ENCODE assay signal across 17 cellular contexts in genomic region chr18:28504100-28504499, GRCh38.
DNase-seq lines count a peak whose midpoint lies in the region; ATAC-seq, FAIRE-seq and TF ChIP-seq lines count a peak whose summit lies in the region.
"Had no signal": no experiment of that assay in that cellular context is flagged by ENCODE, and none has a peak within 500 bp of the region (broad histone marks: within the 10 kb centered on the region; RNA-seq: fewer than 3 reads in every experiment).

No MANE protein-coding gene starts in this region.

- no peaks in the 10 kb centered on the region for H3K79me2 ChIP-seq in mammary epithelial cell (ENCODE audit: insufficient read depth, low read length)
- no peaks in the 10 kb centered on the region for H3K79me2 ChIP-seq in H1 (ENCODE audit: control insufficient read depth in 1 of 2, insufficient read depth in 2 of 2, low read length in 2 of 2)

- no peaks in the 10 kb centered on the region for H3K9me3 Mint-ChIP-seq in HFFc6
- H3K9me3 Mint-ChIP-seq in activated CD4-positive, alpha-beta memory T cell treated with anti-CD3 and anti-CD28 coated beads, Interleukin-2, amount 10 ng/mL, durations not matched to agents 7 days and 5 days: peaks cover 3% of the 10 kb centered on the region
- H3K9me3 Mint-ChIP-seq in naive thymus-derived CD8-positive, alpha-beta T cell: peaks cover 0 to 10% (median 5%) of the 10 kb centered on the region in 9 donors
- H3K9me3 Mint-ChIP-seq: H9 had no signal

- H3K9me3 ChIP-seq in mammary epithelial cell (replicated peaks; ENCODE audit: insufficient read depth, low read length): no peaks in the 10 kb centered on the region
- H3K9me3 ChIP-seq in breast epithelium: no peaks in the 10 kb centered on the region
- no peaks in the 10 kb centered on the region for H3K9me3 ChIP-seq in H1 (ENCODE audit: insufficient read depth in 2 of 2, low read depth in 1 of 2, low read length in 1 of 2)

- no peak overlapping the region for H3K18ac ChIP-seq in H1 (ENCODE audit: extremely low read depth, low read length)

- TF ChIP-seq EP300 in H1 (IDR thresholded peaks at IDR 0.05; ENCODE audit: borderline replicate concordance in 1 of 2, low read depth in 2 of 2, low read length in 2 of 2): no peak

- TF ChIP-seq CTCF in mammary epithelial cell (conservative IDR thresholded peaks at IDR 0.05 in 1 of 2, IDR thresholded peaks at IDR 0.05 in 1 of 2; ENCODE audit: extremely low read depth in 1 of 2, insufficient read depth in 1 of 2, low read depth in 1 of 2, low read length in 2 of 2): no peak
- no peak for TF ChIP-seq CTCF in breast epithelium (IDR thresholded peaks at IDR 0.05)
- TF ChIP-seq CTCF in HFFc6 (IDR thresholded peaks at IDR 0.05): no peak
- no peak for TF ChIP-seq CTCF in H1 (IDR thresholded peaks at IDR 0.05; ENCODE audit: control extremely low read depth in 1 of 3, insufficient read depth in 1 of 3, low read depth in 1 of 3, low read length in 3 of 3)
- no peak for TF ChIP-seq CTCF in brain microvascular endothelial cell (IDR thresholded peaks at IDR 0.05; ENCODE audit: low read depth, low read length, missing control alignments)

- H3K4me2 ChIP-seq in mammary epithelial cell (ENCODE audit: insufficient read depth, low read depth, low read length) (no peak overlapping the region), H1 (ENCODE audit: insufficient read depth in 1 of 2, low read depth in 2 of 2, low read length in 2 of 2) (no peak overlapping the region)

- H3K23ac ChIP-seq in H1 (ENCODE audit: insufficient read length): no peak overlapping the region

- H3K27me3 Mint-ChIP-seq in HFFc6 (ENCODE audit: insufficient read depth): no peaks in the 10 kb centered on the region
- no peaks in the 10 kb centered on the region for H3K27me3 Mint-ChIP-seq in activated CD4-positive, alpha-beta memory T cell treated with anti-CD3 and anti-CD28 coated beads, Interleukin-2, amount 10 ng/mL, durations not matched to agents 7 days and 5 days
- H3K27me3 Mint-ChIP-seq in naive thymus-derived CD8-positive, alpha-beta T cell: no peaks in the 10 kb centered on the region
- H3K27me3 Mint-ChIP-seq: IgD-negative memory B cell had no signal

- peak overlapping the region; percentile 2; the same call in 1 of the 2 replicates for H3K4me3 Mint-ChIP-seq in HFFc6
- no peak overlapping the region for H3K4me3 Mint-ChIP-seq in activated CD4-positive, alpha-beta memory T cell treated with anti-CD3 and anti-CD28 coated beads, Interleukin-2, amount 10 ng/mL, durations not matched to agents 7 days and 5 days
- no peak overlapping the region for H3K4me3 Mint-ChIP-seq in naive thymus-derived CD8-positive, alpha-beta T cell
- H3K4me3 Mint-ChIP-seq: CD14-positive monocyte; CD8-positive, alpha-beta T cell; H9 had no signal

- TF ChIP-seq POLR2A in breast epithelium (IDR thresholded peaks at IDR 0.05): no peak
- no peak for TF ChIP-seq POLR2A in H1 (IDR thresholded peaks at IDR 0.05; ENCODE audit: control extremely low read depth in 1 of 2, low read depth in 2 of 2, low read length in 2 of 2)

- H4K5ac ChIP-seq in H1 (ENCODE audit: insufficient read length, low read depth, low read length): no peak overlapping the region

- BruUV-seq in mammary epithelial cell (replicated peaks; lab: Mats Ljungman, UMichigan): no TSS peak

- H2BK20ac ChIP-seq in H1 (ENCODE audit: low read length): no peak overlapping the region

- H3K79me1 ChIP-seq in H1 (ENCODE audit: low read depth, low read length): no peaks in the 10 kb centered on the region

- no peak overlapping the region for H2BK15ac ChIP-seq in H1 (ENCODE audit: low read length)

- H3K36me3 ChIP-seq in mammary epithelial cell (ENCODE audit: insufficient read depth, low read length): no peaks in the 10 kb centered on the region
- H3K36me3 ChIP-seq in breast epithelium: no peaks in the 10 kb centered on the region
- no peaks in the 10 kb centered on the region for H3K36me3 ChIP-seq in H1 (ENCODE audit: control insufficient read depth in 2 of 4, insufficient read depth in 4 of 4, low read length in 3 of 4)
- no peaks in the 10 kb centered on the region for H3K36me3 ChIP-seq in brain microvascular endothelial cell (replicated peaks)

- H3K27ac Mint-ChIP-seq in HFFc6: peak overlapping the region; percentile 0; the same call in 1 of the 2 replicates
- no peak overlapping the region for H3K27ac Mint-ChIP-seq in activated CD4-positive, alpha-beta memory T cell treated with anti-CD3 and anti-CD28 coated beads, Interleukin-2, amount 10 ng/mL, durations not matched to agents 7 days and 5 days
- H3K27ac Mint-ChIP-seq in naive thymus-derived CD8-positive, alpha-beta T cell: no peak overlapping the region
- H3K27ac Mint-ChIP-seq: CD14-positive monocyte; CD8-positive, alpha-beta T cell; H9 had no signal

- no peak overlapping the region for H3K56ac ChIP-seq in H1 (replicated peaks; ENCODE audit: insufficient read length, low read depth, low read length)

- DNase-seq in mammary epithelial cell: peak; percentile 8
- no peak for DNase-seq in breast epithelium (ENCODE audit: low spot score in 2 of 2)
- DNase-seq in HFFc6: no peak
- DNase-seq in H1 (ENCODE audit: low read depth in 1 of 2, low spot score in 2 of 2): no peak
- no peak for DNase-seq in activated CD4-positive, alpha-beta memory T cell treated with anti-CD3 and anti-CD28 coated beads, Interleukin-2, amount 10 ng/mL, durations not matched to agents 7 days and 5 days
- no peak for DNase-seq in brain microvascular endothelial cell
- DNase-seq in OCI-M2 (lab: John Stamatoyannopoulos, UW; ENCODE audit: unreplicated experiment): no peak
- DNase-seq in naive thymus-derived CD8-positive, alpha-beta T cell: no peak
- DNase-seq: CD8-positive, alpha-beta T cell; COR-L47; GDM1; H9 had no signal

- ATAC-seq in naive thymus-derived CD8-positive, alpha-beta T cell: no peak
- ATAC-seq: CD8-positive, alpha-beta T cell had no signal

- CTCF ChIA-PET in mammary epithelial cell (lab: Charles Lee; ENCODE audit: low non-redundant PET): no interaction called here
- CTCF ChIA-PET in H1 (lab: Charles Lee; ENCODE audit: partially characterized antibody): no interaction called here
- CTCF ChIA-PET in activated CD4-positive, alpha-beta memory T cell treated with anti-CD3 and anti-CD28 coated beads, Interleukin-2, amount 10 ng/mL, durations not matched to agents 7 days and 5 days (lab: Charles Lee): no interaction called here

- H2BK12ac ChIP-seq in H1 (ENCODE audit: low read depth, low read length): no peak overlapping the region

- no peak overlapping the region for H2BK120ac ChIP-seq in H1 (replicated peaks; ENCODE audit: low read depth, low read length)

- no peak overlapping the region for H2AK5ac ChIP-seq in H1 (ENCODE audit: low read depth, low read length)

- intact Hi-C loops in mammary epithelial cell (cut with micrococcal nuclease): no loop called here
- intact Hi-C loops in breast epithelium (cut with DNase I; ENCODE audit: low total_unique reads): no loop called here

- H3K36me3 Mint-ChIP-seq in HFFc6 (ENCODE audit: low read depth): no peaks in the 10 kb centered on the region
- H3K36me3 Mint-ChIP-seq in activated CD4-positive, alpha-beta memory T cell treated with anti-CD3 and anti-CD28 coated beads, Interleukin-2, amount 10 ng/mL, durations not matched to agents 7 days and 5 days (ENCODE audit: low read depth): no peaks in the 10 kb centered on the region
- no peaks in the 10 kb centered on the region for H3K36me3 Mint-ChIP-seq in naive thymus-derived CD8-positive, alpha-beta T cell
- H3K36me3 Mint-ChIP-seq: CD14-positive monocyte; CD8-positive, alpha-beta T cell; IgD-negative memory B cell had no signal

- 62% methylated on average over 4 of the region's 4 CpGs for WGBS in mammary epithelial cell (ENCODE audit: low coverage, missing lambda C conversion rate)
- WGBS in H1 (ENCODE audit: extremely low coverage in 1 of 2, insufficient coverage in 1 of 2, insufficient read length in 1 of 2, insufficient replicate concordance in 2 of 2, low coverage in 1 of 2, low lambda C conversion rate in 2 of 2, missing lambda C conversion rate in 1 of 2), 2 experiments: 96% methylated on average over 4 of the region's 4 CpGs; no CpG with 5 or more reads in 1 of the 2 experiments

- no peak overlapping the region for H3K4me3 ChIP-seq in mammary epithelial cell (replicated peaks in 1 of 3; ENCODE audit: insufficient read depth in 1 of 3, low read depth in 2 of 3, low read length in 3 of 3)
- no peak overlapping the region for H3K4me3 ChIP-seq in breast epithelium
- H3K4me3 ChIP-seq in H1 (ENCODE audit: extremely low read depth in 1 of 4, insufficient read depth in 2 of 4, low read depth in 3 of 4, low read length in 4 of 4): no peak overlapping the region
- H3K4me3 ChIP-seq in brain microvascular endothelial cell (ENCODE audit: low read depth, low read length): no peak overlapping the region

- H3K14ac ChIP-seq in H1 (ENCODE audit: insufficient read length): no peak overlapping the region

- no peaks in the 10 kb centered on the region for H3K23me2 ChIP-seq in H1 (ENCODE audit: low read depth, low read length)

- no peaks in the 10 kb centered on the region for H3K27me3 ChIP-seq in mammary epithelial cell (ENCODE audit: insufficient read depth, low read length)
- no peaks in the 10 kb centered on the region for H3K27me3 ChIP-seq in breast epithelium
- no peaks in the 10 kb centered on the region for H3K27me3 ChIP-seq in H1 (replicated peaks in 1 of 4; ENCODE audit: control insufficient read depth in 3 of 4, extremely low read depth in 1 of 4, insufficient read depth in 3 of 4, low read length in 3 of 4)
- H3K27me3 ChIP-seq in brain microvascular endothelial cell (replicated peaks): no peaks in the 10 kb centered on the region

- H4K20me1 ChIP-seq in mammary epithelial cell (ENCODE audit: insufficient read depth, low read length): no peaks in the 10 kb centered on the region
- H4K20me1 ChIP-seq in H1 (replicated peaks in 1 of 2; ENCODE audit: control insufficient read depth in 1 of 2, insufficient read depth in 2 of 2, low read length in 2 of 2): no peaks in the 10 kb centered on the region

- no peak overlapping the region for H3K9ac ChIP-seq in mammary epithelial cell (ENCODE audit: insufficient read depth, low read length)
- H3K9ac ChIP-seq in H1 (replicated peaks in 1 of 4; ENCODE audit: extremely low read depth in 1 of 4, low read depth in 3 of 4, low read length in 3 of 4): no peak overlapping the region

- no peak overlapping the region for H4K8ac ChIP-seq in H1 (ENCODE audit: extremely low read depth, insufficient read depth, low read length)

- H3K27ac ChIP-seq in mammary epithelial cell (ENCODE audit: insufficient read depth, low read depth, low read length): no peak overlapping the region
- H3K27ac ChIP-seq in breast epithelium: no peak overlapping the region
- H3K27ac ChIP-seq in H1 (ENCODE audit: low read depth, low read length): no peak overlapping the region
- H3K27ac ChIP-seq in brain microvascular endothelial cell: no peak overlapping the region
- H3K27ac ChIP-seq: 22Rv1 had no signal

- no peak for FAIRE-seq in H1 (lab: Jason Lieb, UNC)
- FAIRE-seq: GM12892, GM19239 had no signal

- dilution Hi-C loops in mammary epithelial cell (cut with HindIII; ENCODE audit: low sequenced_read_pairs): no loop called here

- no peak overlapping the region for H2AFZ ChIP-seq in mammary epithelial cell (ENCODE audit: low read depth, low read length)
- no peak overlapping the region for H2AFZ ChIP-seq in H1 (ENCODE audit: low read length)

- TF ChIP-seq RAD21 in H1 (IDR thresholded peaks at IDR 0.05 in 1 of 2, conservative IDR thresholded peaks at IDR 0.05 in 1 of 2; ENCODE audit: low read depth in 2 of 2, low read length in 2 of 2): no peak

- H3K4me1 ChIP-seq in mammary epithelial cell (ENCODE audit: insufficient read depth, low read length) (no peaks in the 10 kb centered on the region), breast epithelium (no peaks in the 10 kb centered on the region), H1 (replicated peaks in 1 of 4; ENCODE audit: control insufficient read depth in 3 of 4, insufficient read depth in 4 of 4, low read length in 3 of 4) (no peaks in the 10 kb centered on the region)

- H4K91ac ChIP-seq in H1 (replicated peaks; ENCODE audit: insufficient read length, low read length): no peak overlapping the region

- H2BK5ac ChIP-seq in H1 (ENCODE audit: low read depth, low read length): no peak overlapping the region

- in situ Hi-C loops in mammary epithelial cell (cut with MboI; ENCODE audit: low sequenced_read_pairs in 2 of 2): no loop called here
- in situ Hi-C loops in brain microvascular endothelial cell (cut with HindIII; ENCODE audit: low pct_ligation_motif_present, low sequenced_read_pairs): no loop called here

- no peak overlapping the region for H3K4ac ChIP-seq in H1 (replicated peaks; ENCODE audit: insufficient read length, low read depth, low read length)

- POLR2A ChIA-PET in H1 (lab: Charles Lee; ENCODE audit: partially characterized antibody): no interaction called here
- POLR2A ChIA-PET in activated CD4-positive, alpha-beta memory T cell treated with anti-CD3 and anti-CD28 coated beads, Interleukin-2, amount 10 ng/mL, durations not matched to agents 7 days and 5 days (lab: Charles Lee): no interaction called here
- POLR2A ChIA-PET in naive thymus-derived CD8-positive, alpha-beta T cell (lab: Charles Lee): no interaction called here

- peaks cover 34% of the 10 kb centered on the region for H3K4me1 Mint-ChIP-seq in HFFc6 (ENCODE audit: low read depth)
- no peaks in the 10 kb centered on the region for H3K4me1 Mint-ChIP-seq in activated CD4-positive, alpha-beta memory T cell treated with anti-CD3 and anti-CD28 coated beads, Interleukin-2, amount 10 ng/mL, durations not matched to agents 7 days and 5 days
- H3K4me1 Mint-ChIP-seq in naive thymus-derived CD8-positive, alpha-beta T cell: no peaks in the 10 kb centered on the region
- H3K4me1 Mint-ChIP-seq: CD14-positive monocyte, IgD-negative memory B cell had no signal
